Comparison of ENCODE assay signal across 23 cellular contexts in the genomic region with DNA sequence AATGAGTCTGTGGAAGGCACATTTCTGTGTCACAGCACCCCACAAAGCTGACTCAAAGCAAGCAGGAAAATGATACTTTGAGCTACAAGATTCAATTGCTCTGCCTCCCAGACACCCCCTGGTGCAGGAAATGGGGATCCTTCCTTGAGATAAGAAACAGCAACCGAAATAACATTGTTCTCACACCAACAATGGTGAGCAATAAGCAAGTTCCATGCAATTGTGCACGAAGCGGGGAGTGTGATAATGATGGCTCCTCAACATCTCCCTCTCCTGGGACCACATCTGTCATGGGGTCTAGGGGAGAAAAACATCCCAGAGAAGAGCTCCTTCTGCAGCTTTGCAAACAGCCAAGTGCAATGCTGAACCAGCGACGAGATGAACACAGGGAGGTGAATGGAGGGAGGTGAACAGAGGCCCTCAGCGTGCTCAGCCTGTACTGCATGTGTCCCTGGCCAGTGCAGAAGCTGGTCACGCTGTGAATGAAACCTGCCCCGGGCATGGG.
DNase-seq lines count a peak whose midpoint lies in the region; ATAC-seq and TF ChIP-seq lines count a peak whose summit lies in the region.
"Had no signal": no experiment of that assay in that cellular context is flagged by ENCODE, and none has a peak within 500 bp of the region (broad histone marks: within the 10 kb centered on the region; RNA-seq: fewer than 3 reads in every experiment).

No MANE protein-coding gene starts in this region.

- TF ChIP-seq POLR2A in vagina (IDR thresholded peaks at IDR 0.05): no peak

- TF ChIP-seq CTCF in choroid plexus epithelial cell (conservative IDR thresholded peaks at IDR 0.05; ENCODE audit: low read depth, low read length) (peak; percentile 15), vagina (IDR thresholded peaks at IDR 0.05) (no peak)

- no peaks in the 10 kb centered on the region for H3K36me3 ChIP-seq in vagina
- H3K36me3 ChIP-seq: left lung had no signal

- H3K9me3 ChIP-seq in vagina: no peaks in the 10 kb centered on the region
- H3K9me3 ChIP-seq: left lung had no signal

- no peak overlapping the region for H3K4me3 ChIP-seq in choroid plexus epithelial cell (ENCODE audit: low read depth, low read length)
- no peak overlapping the region for H3K4me3 ChIP-seq in vagina
- H3K4me3 ChIP-seq: left lung had no signal

- no peak overlapping the region for H3K27ac ChIP-seq in vagina
- H3K27ac ChIP-seq: left lung had no signal

- intact Hi-C loops in vagina (cut with DNase I): no loop called here

- H3K27me3 ChIP-seq in vagina: no peaks in the 10 kb centered on the region
- H3K27me3 ChIP-seq: left lung had no signal

- H3K4me1 ChIP-seq in vagina: no peaks in the 10 kb centered on the region
- H3K4me1 ChIP-seq: left lung had no signal

- no peak for ATAC-seq in HG02763 (IDR thresholded peaks at IDR 0.05; ENCODE audit: unreplicated experiment)
- ATAC-seq: HCT116; left lung; right cardiac atrium; stimulated activated memory B cell treated with anti-CD40 and anti-IgM and Interleukin-4, amounts not matched to agents 10 μg/mL and 1 μg/mL and 100 μg/mL, for 72 hours had no signal

- DNase-seq in stimulated activated CD4-positive, alpha-beta T cell treated with anti-CD3 and anti-CD28 coated beads, Interleukin-15, amount 100 ng/mL, for 24 hours: peak; percentile 31
- no peak for DNase-seq in stimulated activated CD4-positive, alpha-beta T cell treated with anti-CD3 and anti-CD28 coated beads, Interleukin-4, amount 100 ng/mL, for 1 hour
- DNase-seq in activated CD4-positive, alpha-beta T cell treated with anti-CD3 and anti-CD28 coated beads, Interleukin-2, amount 50 U/mL, for 48 hours: peak; percentile 15 to 20
- DNase-seq in choroid plexus epithelial cell (ENCODE audit: low read depth): peak; percentile 13
- peak; percentile 56 to 84 for DNase-seq in vagina (ENCODE audit: extremely low spot score in 2 of 2)
- no peak for DNase-seq in NCI-H446 (lab: John Stamatoyannopoulos, UW)
- DNase-seq in NCI-H774 (lab: John Stamatoyannopoulos, UW): no peak
- DNase-seq: caudate nucleus; CD8-positive, alpha-beta memory T cell; DMS53; effector CD8-positive, alpha-beta T cell; glutamatergic neuron; left lung; NCI-H1436; NCI-H2171; NCI-H69; occipital lobe; OCI-M1; right cardiac atrium; SHP77 had no signal

Comparison
In these comparisons a context has a peak if more than half of its experiments do, and no peak if none do; other contexts are left out.
1. DNase-seq: peak in stimulated activated CD4-positive, alpha-beta T cell treated with anti-CD3 and anti-CD28 coated beads, Interleukin-15, amount 100 ng/mL, for 24 hours (single experiment), activated CD4-positive, alpha-beta T cell treated with anti-CD3 and anti-CD28 coated beads, Interleukin-2, amount 50 U/mL, for 48 hours (2 of 2), choroid plexus epithelial cell (single experiment) and vagina (2 of 2); none in stimulated activated CD4-positive, alpha-beta T cell treated with anti-CD3 and anti-CD28 coated beads, Interleukin-4, amount 100 ng/mL, for 1 hour (single experiment), NCI-H446 (0 of 2) and NCI-H774 (single experiment).